8 cellular contexts compared by ENCODE assay signal in the genomic region with DNA sequence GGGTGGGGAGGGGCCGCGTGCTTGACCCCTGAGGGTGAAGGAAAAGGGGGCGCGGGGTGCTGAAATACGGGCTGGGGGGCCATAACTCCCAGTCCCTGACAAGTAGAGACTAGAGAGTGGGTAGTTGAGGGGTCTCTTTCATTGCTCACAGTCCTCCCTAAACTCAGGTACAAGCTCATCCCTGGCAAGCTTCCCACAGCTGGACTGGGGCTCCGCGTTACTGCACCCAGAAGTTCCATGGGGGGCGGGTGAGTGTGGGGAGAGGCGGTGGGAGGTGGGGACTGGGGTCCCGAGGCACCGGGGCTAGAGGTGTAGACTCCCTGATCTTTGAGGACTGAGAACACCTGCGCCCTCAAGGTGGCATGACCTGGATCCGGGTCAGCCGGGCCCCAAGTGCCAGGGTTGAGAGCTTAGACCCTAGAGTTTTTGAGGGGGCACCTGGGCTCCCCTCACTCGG. TPM values are rescaled to one million over a fixed set of nuclear protein-coding genes. Genes with fewer than 3 reads are reported as not detected.
A peak's percentile ranks its signal among the peaks of the same experiment; 100 is the strongest.
DNase-seq lines count a peak whose midpoint lies in the region; ATAC-seq and TF ChIP-seq lines count a peak whose summit lies in the region.

No MANE protein-coding gene starts in this region.

- peak overlapping the region in 2 of 4 donors; percentile 55 to 58 for H3K4me3 ChIP-seq in adrenal gland
- H3K4me3 ChIP-seq in left lung = peak overlapping the region; percentile 44 to 73
- peak overlapping the region; percentile 86 for H3K4me3 ChIP-seq in thoracic aorta

- no peaks in the 10 kb centered on the region for H3K27me3 Mint-ChIP-seq in activated CD4-positive, alpha-beta T cell treated with anti-CD3 and anti-CD28 coated beads for 36 hours

- no peaks in the 10 kb centered on the region for H3K9me3 ChIP-seq in adrenal gland (replicated peaks in 1 of 3)
- H3K9me3 ChIP-seq in left lung = no peaks in the 10 kb centered on the region
- no peaks in the 10 kb centered on the region for H3K9me3 ChIP-seq in thoracic aorta

- intact Hi-C loops in activated CD4-positive, alpha-beta T cell treated with anti-CD3 and anti-CD28 coated beads for 36 hours (cut with DNase I, micrococcal nuclease) = loop anchor here (1.0 to 10.0 kb wide), 8 partner anchors 15 to 488 kb away; partner anchors contain the start of genes TMEM147 (in 2 of the 2), FXYD5 (in 1 of the 2), IGFLR1 (in 1 of the 2) and THAP8 (in 1 of the 2)
- intact Hi-C loops in adrenal gland (cut with DNase I) (no loop called here), left lung (cut with DNase I) (no loop called here)

- H3K4me1 Mint-ChIP-seq in activated CD4-positive, alpha-beta T cell treated with anti-CD3 and anti-CD28 coated beads for 36 hours = peaks cover 35% of the 10 kb centered on the region

- POLR2A ChIA-PET in activated CD4-positive, alpha-beta T cell treated with anti-CD3 and anti-CD28 coated beads for 36 hours (lab: Charles Lee) = no interaction called here

- H3K36me3 ChIP-seq in adrenal gland (replicated peaks in 1 of 2) (peaks cover 0 to 6% of the 10 kb centered on the region in 2 donors), left lung (peaks cover 0 to 7% of the 10 kb centered on the region in 2 donors), thoracic aorta (peaks cover 4% of the 10 kb centered on the region)

- no peaks in the 10 kb centered on the region for H3K27me3 ChIP-seq in adrenal gland
- no peaks in the 10 kb centered on the region for H3K27me3 ChIP-seq in left lung
- H3K27me3 ChIP-seq in thoracic aorta (replicated peaks; ENCODE audit: insufficient read depth) = no peaks in the 10 kb centered on the region

- TF ChIP-seq CTCF in adrenal gland (IDR thresholded peaks at IDR 0.05) = no peak
- no peak for TF ChIP-seq CTCF in left lung (IDR thresholded peaks at IDR 0.05)
- no peak for TF ChIP-seq CTCF in thoracic aorta (IDR thresholded peaks at IDR 0.05)

- H3K27ac ChIP-seq in adrenal gland (peak overlapping the region in 4 of 5 donors; percentile 73 to 92 (median 81)), left lung (peak overlapping the region; percentile 87 to 91), thoracic aorta (peak overlapping the region; percentile 76 to 88)

- peak overlapping the region; percentile 77 for H3K4me3 Mint-ChIP-seq in activated CD4-positive, alpha-beta T cell treated with anti-CD3 and anti-CD28 coated beads for 36 hours

- CTCF ChIA-PET in activated CD4-positive, alpha-beta T cell treated with anti-CD3 and anti-CD28 coated beads for 36 hours (lab: Charles Lee) = interaction anchor here (1.0 kb wide), 1 partner anchor 52 kb away, joined by 5 read pairs; no protein-coding TSS in a partner anchor

- no peaks in the 10 kb centered on the region for H3K36me3 Mint-ChIP-seq in activated CD4-positive, alpha-beta T cell treated with anti-CD3 and anti-CD28 coated beads for 36 hours (ENCODE audit: low read depth)

- no peaks in the 10 kb centered on the region for H3K9me3 Mint-ChIP-seq in activated CD4-positive, alpha-beta T cell treated with anti-CD3 and anti-CD28 coated beads for 36 hours (ENCODE audit: low read depth)

- H3K4me1 ChIP-seq in adrenal gland (replicated peaks in 1 of 2) = peaks cover 6 to 13% of the 10 kb centered on the region in 2 donors
- H3K4me1 ChIP-seq in left lung = peaks cover 3 to 41% of the 10 kb centered on the region in 2 donors
- H3K4me1 ChIP-seq in thoracic aorta (ENCODE audit: control insufficient read depth in 1 of 2, low read depth in 2 of 2) = peaks cover 4 to 19% of the 10 kb centered on the region in 2 donors

- 20 to 75% (median 40%) methylated on average over 1 to 15 of the region's 15 CpGs for WGBS in adrenal gland, 4 donors

- TF ChIP-seq POLR2A in adrenal gland (IDR thresholded peaks at IDR 0.05) = no peak

- DNase-seq in activated CD4-positive, alpha-beta T cell treated with anti-CD3 and anti-CD28 coated beads for 36 hours = no peak
- no peak for DNase-seq in activated CD4-positive, alpha-beta T cell treated with anti-CD3 and anti-CD28 coated beads, Interleukin-2, amount 50 U/mL, for 1 hour
- peak in 4 of 7 donors; percentile 35 to 54 (median 42) for DNase-seq in adrenal gland
- peak in 1 of 2 donors; percentile 40 for DNase-seq in left lung
- DNase-seq in thoracic aorta (ENCODE audit: low spot score) = no peak
- no peak for DNase-seq in midbrain (lab: John Stamatoyannopoulos, UW)
- DNase-seq in C1 segment of cervical spinal cord (lab: John Stamatoyannopoulos, UW) = no peak

- H3K27ac Mint-ChIP-seq in activated CD4-positive, alpha-beta T cell treated with anti-CD3 and anti-CD28 coated beads for 36 hours = no peak overlapping the region

- no peak for ATAC-seq in activated CD4-positive, alpha-beta T cell treated with anti-CD3 and anti-CD28 coated beads for 36 hours
- no peak for ATAC-seq in left lung
- no peak for ATAC-seq in thoracic aorta (ENCODE audit: insufficient number of reproducible peaks, low FRiP score, low read depth)
- ATAC-seq in HG02571 (IDR thresholded peaks at IDR 0.05; ENCODE audit: unreplicated experiment) = no peak

RNA-seq across cellular contexts. Expression of gene ETV2, which starts 1.3 kb away (rescaled TPM):
- 1 to 10 TPM in 1 of 2 experiments, under 1 TPM in 1; 0.37 to 1.1 TPM for total RNA-seq in activated CD4-positive, alpha-beta T cell treated with anti-CD3 and anti-CD28 coated beads for 36 hours
- total RNA-seq in adrenal gland (1 to 10 TPM in 5 of 8 donors, under 1 TPM in 1, not detected in 2; 0.96 to 2.6 (median 2.2) TPM), left lung (1 to 10 TPM in 1 of 2 donors, under 1 TPM in 1; 0.79 to 1.0 TPM), thoracic aorta (not detected)
- polyA plus RNA-seq in adrenal gland = 1 to 10 TPM in 2 of 3 donors, under 1 TPM in 1; 0.38 to 5.3 (median 5.0) TPM

RNA-seq across cellular contexts. Expression of gene COX6B1, which starts 5.3 kb away (rescaled TPM):
- 100 to 1,000 TPM; 385 to 437 TPM for total RNA-seq in activated CD4-positive, alpha-beta T cell treated with anti-CD3 and anti-CD28 coated beads for 36 hours
- total RNA-seq in adrenal gland (100 to 1,000 TPM; 289 to 694 (median 436) TPM), left lung (100 to 1,000 TPM; 291 to 295 TPM), thoracic aorta (100 to 1,000 TPM; 258 to 386 TPM)
- polyA plus RNA-seq in adrenal gland = 1,000 to 10,000 TPM in 2 of 3 donors, 100 to 1,000 TPM in 1; 626 to 1,985 (median 1,187) TPM

RNA-seq across cellular contexts. Expression of gene RBM42, which starts 14.0 kb away (rescaled TPM):
- 10 to 100 TPM; 87.5 to 94.4 TPM for total RNA-seq in activated CD4-positive, alpha-beta T cell treated with anti-CD3 and anti-CD28 coated beads for 36 hours
- 10 to 100 TPM; 60.6 to 92.9 (median 77.9) TPM for total RNA-seq in adrenal gland
- 100 to 1,000 TPM in 1 of 3 donors, 10 to 100 TPM in 2; 23.9 to 107 (median 80.7) TPM for polyA plus RNA-seq in adrenal gland
- total RNA-seq in left lung = 10 to 100 TPM; 57.8 to 64.1 TPM
- 10 to 100 TPM; 47.2 to 53.8 TPM for total RNA-seq in thoracic aorta

RNA-seq across cellular contexts. Expression of gene UPK1A, which starts 23.5 kb away (rescaled TPM):
- total RNA-seq in activated CD4-positive, alpha-beta T cell treated with anti-CD3 and anti-CD28 coated beads for 36 hours = 1 to 10 TPM; 1.2 to 1.8 TPM
- not detected for total RNA-seq in adrenal gland
- 1 to 10 TPM in 1 of 3 donors, not detected in 2; 1.2 TPM for polyA plus RNA-seq in adrenal gland
- total RNA-seq in left lung = not detected
- not detected for total RNA-seq in thoracic aorta

RNA-seq across cellular contexts. Expression of gene HAUS5, which starts 30.3 kb away (rescaled TPM):
- total RNA-seq in activated CD4-positive, alpha-beta T cell treated with anti-CD3 and anti-CD28 coated beads for 36 hours = 10 to 100 TPM; 39.7 to 41.0 TPM
- total RNA-seq in adrenal gland (10 to 100 TPM in 5 of 8 donors, 1 to 10 TPM in 3; 6.2 to 22.4 (median 10.8) TPM), left lung (10 to 100 TPM; 12.1 to 12.7 TPM), thoracic aorta (10 to 100 TPM in 1 of 2 donors, 1 to 10 TPM in 1; 8.4 to 13.9 TPM)
- polyA plus RNA-seq in adrenal gland = 10 to 100 TPM in 2 of 3 donors, 1 to 10 TPM in 1; 5.2 to 38.2 (median 20.7) TPM

Comparison
In these comparisons a context has a peak if more than half of its experiments do, and no peak if none do; other contexts are left out.
1. DNase-seq: peak in adrenal gland (4 of 7); none in activated CD4-positive, alpha-beta T cell treated with anti-CD3 and anti-CD28 coated beads for 36 hours (single experiment), activated CD4-positive, alpha-beta T cell treated with anti-CD3 and anti-CD28 coated beads, Interleukin-2, amount 50 U/mL, for 1 hour (single experiment), thoracic aorta (single experiment), midbrain (single experiment) and C1 segment of cervical spinal cord (0 of 14).
2. intact Hi-C loops: an anchor here in activated CD4-positive, alpha-beta T cell treated with anti-CD3 and anti-CD28 coated beads for 36 hours (1.0 to 10.0 kb wide); none called in adrenal gland and left lung.
3. Peak in every context shown above with its lines, with median percentiles within 50 percentile points of each other: H3K27ac ChIP-seq.